In genomic region chr1:201153474-201154388, GRCh38 we compare ENCODE assay signal across 1 cellular context.
TF ChIP-seq lines count a peak whose summit lies in the region.

No MANE protein-coding gene starts in this region.

TF ChIP-seq in K562, 482 proteins besides CTCF, POLR2A, EP300 and RAD21 (continued from another document and continues in another):
- TF ChIP-seq, protein P1, sequence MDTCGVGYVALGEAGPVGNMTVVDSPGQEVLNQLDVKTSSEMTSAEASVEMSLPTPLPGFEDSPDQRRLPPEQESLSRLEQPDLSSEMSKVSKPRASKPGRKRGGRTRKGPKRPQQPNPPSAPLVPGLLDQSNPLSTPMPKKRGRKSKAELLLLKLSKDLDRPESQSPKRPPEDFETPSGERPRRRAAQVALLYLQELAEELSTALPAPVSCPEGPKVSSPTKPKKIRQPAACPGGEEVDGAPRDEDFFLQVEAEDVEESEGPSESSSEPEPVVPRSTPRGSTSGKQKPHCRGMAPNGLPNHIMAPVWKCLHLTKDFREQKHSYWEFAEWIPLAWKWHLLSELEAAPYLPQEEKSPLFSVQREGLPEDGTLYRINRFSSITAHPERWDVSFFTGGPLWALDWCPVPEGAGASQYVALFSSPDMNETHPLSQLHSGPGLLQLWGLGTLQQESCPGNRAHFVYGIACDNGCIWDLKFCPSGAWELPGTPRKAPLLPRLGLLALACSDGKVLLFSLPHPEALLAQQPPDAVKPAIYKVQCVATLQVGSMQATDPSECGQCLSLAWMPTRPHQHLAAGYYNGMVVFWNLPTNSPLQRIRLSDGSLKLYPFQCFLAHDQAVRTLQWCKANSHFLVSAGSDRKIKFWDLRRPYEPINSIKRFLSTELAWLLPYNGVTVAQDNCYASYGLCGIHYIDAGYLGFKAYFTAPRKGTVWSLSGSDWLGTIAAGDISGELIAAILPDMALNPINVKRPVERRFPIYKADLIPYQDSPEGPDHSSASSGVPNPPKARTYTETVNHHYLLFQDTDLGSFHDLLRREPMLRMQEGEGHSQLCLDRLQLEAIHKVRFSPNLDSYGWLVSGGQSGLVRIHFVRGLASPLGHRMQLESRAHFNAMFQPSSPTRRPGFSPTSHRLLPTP (IDR thresholded peaks at IDR 0.05; ENCODE audit: borderline replicate concordance, extremely low read depth, insufficient read length): no peak
- TF ChIP-seq ZNF354B (CRISPR knock-in tag; IDR thresholded peaks at IDR 0.05) (no peak), SNIP1 (IDR thresholded peaks at IDR 0.05; ENCODE audit: low read depth) (no peak), ZNF175 (CRISPR knock-in tag; IDR thresholded peaks at IDR 0.05; ENCODE audit: low read depth) (no peak), SMARCC2 (IDR thresholded peaks at IDR 0.05; ENCODE audit: low read depth) (peak; percentile 78), DDX20 (tag; IDR thresholded peaks at IDR 0.05; ENCODE audit: low read depth) (no peak), RCOR1 (IDR thresholded peaks at IDR 0.05; ENCODE audit: borderline replicate concordance in 1 of 2, low read depth in 2 of 2, low read length in 2 of 2) (peak in 1 of 2 experiments; percentile 59; a peak in 2 of 4 replicates), TGIF2 (CRISPR knock-in tag; IDR thresholded peaks at IDR 0.05) (no peak), TAF1 (IDR thresholded peaks at IDR 0.05; ENCODE audit: control insufficient read depth, extremely low read depth, insufficient read depth, low read length, severe bottlenecking) (no peak), KAT8 (IDR thresholded peaks at IDR 0.05; ENCODE audit: low read depth) (no peak), PTBP1 (IDR thresholded peaks at IDR 0.05; ENCODE audit: low read depth, low read length) (no peak), ZZZ3 (IDR thresholded peaks at IDR 0.05) (no peak), SMC3 (conservative IDR thresholded peaks at IDR 0.05; ENCODE audit: insufficient read depth, low read depth, low read length) (no peak), ILF3 (IDR thresholded peaks at IDR 0.05; ENCODE audit: borderline replicate concordance) (no peak), FOXJ3 (CRISPR knock-in tag; IDR thresholded peaks at IDR 0.05) (no peak), MTA2 (IDR thresholded peaks at IDR 0.05; ENCODE audit: low read depth) (peak; percentile 90), ZNF76 (CRISPR knock-in tag; IDR thresholded peaks at IDR 0.05; ENCODE audit: borderline replicate concordance) (no peak), PPARD (CRISPR knock-in tag; IDR thresholded peaks at IDR 0.05) (no peak), BRD9 (IDR thresholded peaks at IDR 0.05; ENCODE audit: low read depth, partially characterized antibody) (peak; percentile 29), U2AF1 (optimal IDR thresholded peaks at IDR 0.05; ENCODE audit: low read depth, low read length) (no peak), ZBTB5 (IDR thresholded peaks at IDR 0.05) (no peak), MYBL2 (IDR thresholded peaks at IDR 0.05; ENCODE audit: low read depth) (no peak), MYBL2 (CRISPR knock-in tag; IDR thresholded peaks at IDR 0.05; ENCODE audit: borderline replicate concordance) (no peak), SNAPC5 (CRISPR knock-in tag; IDR thresholded peaks at IDR 0.05) (no peak), WHSC1 (IDR thresholded peaks at IDR 0.05; ENCODE audit: low read length) (no peak), RBM15 (IDR thresholded peaks at IDR 0.05; ENCODE audit: insufficient read depth, low read length) (no peak), NFIX (CRISPR knock-in tag; IDR thresholded peaks at IDR 0.05; ENCODE audit: low read depth) (no peak), SMARCA4 (IDR thresholded peaks at IDR 0.05) (peak; percentile 94), SRSF3 (IDR thresholded peaks at IDR 0.05; ENCODE audit: insufficient read depth, low read length) (no peak), STAG1 (CRISPR knock-in tag; IDR thresholded peaks at IDR 0.05; ENCODE audit: borderline replicate concordance) (no peak), ZFX (CRISPR knock-in tag; IDR thresholded peaks at IDR 0.05) (peak; percentile 96), CBX8 (IDR thresholded peaks at IDR 0.05; ENCODE audit: borderline replicate concordance, extremely low read depth, low read depth, low read length, poor library complexity, severe bottlenecking) (no peak), MYNN (IDR thresholded peaks at IDR 0.05) (peak; percentile 66), MYNN (CRISPR knock-in tag; IDR thresholded peaks at IDR 0.05) (no peak), RNF2 (IDR thresholded peaks at IDR 0.05) (peak; percentile 81; the same call in 1 of the 2 replicates), ZBTB1 (CRISPR knock-in tag; IDR thresholded peaks at IDR 0.05; ENCODE audit: borderline replicate concordance, low read depth) (no peak), ERF (CRISPR knock-in tag; IDR thresholded peaks at IDR 0.05) (no peak), RBM34 (IDR thresholded peaks at IDR 0.05; ENCODE audit: borderline replicate concordance, insufficient read depth, low read length) (no peak), NBN (IDR thresholded peaks at IDR 0.05; ENCODE audit: low read depth) (0 out of 2 replicates have a peak, but pooled peaks have one; percentile 58), AFF1 (IDR thresholded peaks at IDR 0.05; ENCODE audit: low read depth in 1 of 2, partially characterized antibody in 2 of 2) (peak in 1 of 2 experiments; percentile 56), ZKSCAN3 (CRISPR knock-in tag; IDR thresholded peaks at IDR 0.05) (no peak), IFI16 (CRISPR knock-in tag; IDR thresholded peaks at IDR 0.05) (no peak), BRD4 (IDR thresholded peaks at IDR 0.05) (no peak), STAT5B (CRISPR knock-in tag; IDR thresholded peaks at IDR 0.05) (no peak), ZNF197 (CRISPR knock-in tag; IDR thresholded peaks at IDR 0.05; ENCODE audit: low read depth) (0 out of 2 replicates have a peak, but pooled peaks have one; percentile 65), SIX5 (IDR thresholded peaks at IDR 0.05; ENCODE audit: borderline replicate concordance in 1 of 2, insufficient read depth in 1 of 2, low read depth in 1 of 2, low read length in 2 of 2) (no peak), ZKSCAN8 (CRISPR knock-in tag; IDR thresholded peaks at IDR 0.05) (no peak), SETDB1 (IDR thresholded peaks at IDR 0.05; ENCODE audit: low read length) (no peak), KDM5B (IDR thresholded peaks at IDR 0.05; ENCODE audit: insufficient replicate concordance, low read depth, low read length) (no peak), POLR3A (IDR thresholded peaks at IDR 0.05; ENCODE audit: borderline replicate concordance, extremely low read depth, insufficient read depth, insufficient read length) (no peak)
- TF ChIP-seq, protein P2, sequence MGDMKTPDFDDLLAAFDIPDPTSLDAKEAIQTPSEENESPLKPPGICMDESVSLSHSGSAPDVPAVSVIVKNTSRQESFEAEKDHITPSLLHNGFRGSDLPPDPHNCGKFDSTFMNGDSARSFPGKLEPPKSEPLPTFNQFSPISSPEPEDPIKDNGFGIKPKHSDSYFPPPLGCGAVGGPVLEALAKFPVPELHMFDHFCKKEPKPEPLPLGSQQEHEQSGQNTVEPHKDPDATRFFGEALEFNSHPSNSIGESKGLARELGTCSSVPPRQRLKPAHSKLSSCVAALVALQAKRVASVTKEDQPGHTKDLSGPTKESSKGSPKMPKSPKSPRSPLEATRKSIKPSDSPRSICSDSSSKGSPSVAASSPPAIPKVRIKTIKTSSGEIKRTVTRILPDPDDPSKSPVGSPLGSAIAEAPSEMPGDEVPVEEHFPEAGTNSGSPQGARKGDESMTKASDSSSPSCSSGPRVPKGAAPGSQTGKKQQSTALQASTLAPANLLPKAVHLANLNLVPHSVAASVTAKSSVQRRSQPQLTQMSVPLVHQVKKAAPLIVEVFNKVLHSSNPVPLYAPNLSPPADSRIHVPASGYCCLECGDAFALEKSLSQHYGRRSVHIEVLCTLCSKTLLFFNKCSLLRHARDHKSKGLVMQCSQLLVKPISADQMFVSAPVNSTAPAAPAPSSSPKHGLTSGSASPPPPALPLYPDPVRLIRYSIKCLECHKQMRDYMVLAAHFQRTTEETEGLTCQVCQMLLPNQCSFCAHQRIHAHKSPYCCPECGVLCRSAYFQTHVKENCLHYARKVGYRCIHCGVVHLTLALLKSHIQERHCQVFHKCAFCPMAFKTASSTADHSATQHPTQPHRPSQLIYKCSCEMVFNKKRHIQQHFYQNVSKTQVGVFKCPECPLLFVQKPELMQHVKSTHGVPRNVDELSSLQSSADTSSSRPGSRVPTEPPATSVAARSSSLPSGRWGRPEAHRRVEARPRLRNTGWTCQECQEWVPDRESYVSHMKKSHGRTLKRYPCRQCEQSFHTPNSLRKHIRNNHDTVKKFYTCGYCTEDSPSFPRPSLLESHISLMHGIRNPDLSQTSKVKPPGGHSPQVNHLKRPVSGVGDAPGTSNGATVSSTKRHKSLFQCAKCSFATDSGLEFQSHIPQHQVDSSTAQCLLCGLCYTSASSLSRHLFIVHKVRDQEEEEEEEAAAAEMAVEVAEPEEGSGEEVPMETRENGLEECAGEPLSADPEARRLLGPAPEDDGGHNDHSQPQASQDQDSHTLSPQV (IDR thresholded peaks at IDR 0.05): no peak
- TF ChIP-seq, protein P3, sequence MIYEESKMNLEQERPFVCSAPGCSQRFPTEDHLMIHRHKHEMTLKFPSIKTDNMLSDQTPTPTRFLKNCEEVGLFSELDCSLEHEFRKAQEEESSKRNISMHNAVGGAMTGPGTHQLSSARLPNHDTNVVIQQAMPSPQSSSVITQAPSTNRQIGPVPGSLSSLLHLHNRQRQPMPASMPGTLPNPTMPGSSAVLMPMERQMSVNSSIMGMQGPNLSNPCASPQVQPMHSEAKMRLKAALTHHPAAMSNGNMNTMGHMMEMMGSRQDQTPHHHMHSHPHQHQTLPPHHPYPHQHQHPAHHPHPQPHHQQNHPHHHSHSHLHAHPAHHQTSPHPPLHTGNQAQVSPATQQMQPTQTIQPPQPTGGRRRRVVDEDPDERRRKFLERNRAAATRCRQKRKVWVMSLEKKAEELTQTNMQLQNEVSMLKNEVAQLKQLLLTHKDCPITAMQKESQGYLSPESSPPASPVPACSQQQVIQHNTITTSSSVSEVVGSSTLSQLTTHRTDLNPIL (CRISPR knock-in tag; IDR thresholded peaks at IDR 0.05): no peak
- TF ChIP-seq, protein P4, sequence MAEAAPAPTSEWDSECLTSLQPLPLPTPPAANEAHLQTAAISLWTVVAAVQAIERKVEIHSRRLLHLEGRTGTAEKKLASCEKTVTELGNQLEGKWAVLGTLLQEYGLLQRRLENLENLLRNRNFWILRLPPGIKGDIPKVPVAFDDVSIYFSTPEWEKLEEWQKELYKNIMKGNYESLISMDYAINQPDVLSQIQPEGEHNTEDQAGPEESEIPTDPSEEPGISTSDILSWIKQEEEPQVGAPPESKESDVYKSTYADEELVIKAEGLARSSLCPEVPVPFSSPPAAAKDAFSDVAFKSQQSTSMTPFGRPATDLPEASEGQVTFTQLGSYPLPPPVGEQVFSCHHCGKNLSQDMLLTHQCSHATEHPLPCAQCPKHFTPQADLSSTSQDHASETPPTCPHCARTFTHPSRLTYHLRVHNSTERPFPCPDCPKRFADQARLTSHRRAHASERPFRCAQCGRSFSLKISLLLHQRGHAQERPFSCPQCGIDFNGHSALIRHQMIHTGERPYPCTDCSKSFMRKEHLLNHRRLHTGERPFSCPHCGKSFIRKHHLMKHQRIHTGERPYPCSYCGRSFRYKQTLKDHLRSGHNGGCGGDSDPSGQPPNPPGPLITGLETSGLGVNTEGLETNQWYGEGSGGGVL (CRISPR knock-in tag; IDR thresholded peaks at IDR 0.05): no peak
- TF ChIP-seq, protein P5, sequence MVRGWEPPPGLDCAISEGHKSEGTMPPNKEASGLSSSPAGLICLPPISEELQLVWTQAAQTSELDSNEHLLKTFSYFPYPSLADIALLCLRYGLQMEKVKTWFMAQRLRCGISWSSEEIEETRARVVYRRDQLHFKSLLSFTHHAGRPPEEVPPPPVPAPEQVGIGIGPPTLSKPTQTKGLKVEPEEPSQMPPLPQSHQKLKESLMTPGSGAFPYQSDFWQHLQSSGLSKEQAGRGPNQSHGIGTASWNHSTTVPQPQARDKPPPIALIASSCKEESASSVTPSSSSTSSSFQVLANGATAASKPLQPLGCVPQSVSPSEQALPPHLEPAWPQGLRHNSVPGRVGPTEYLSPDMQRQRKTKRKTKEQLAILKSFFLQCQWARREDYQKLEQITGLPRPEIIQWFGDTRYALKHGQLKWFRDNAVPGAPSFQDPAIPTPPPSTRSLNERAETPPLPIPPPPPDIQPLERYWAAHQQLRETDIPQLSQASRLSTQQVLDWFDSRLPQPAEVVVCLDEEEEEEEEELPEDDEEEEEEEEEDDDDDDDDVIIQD (CRISPR knock-in tag; IDR thresholded peaks at IDR 0.05): no peak
